1 cellular context compared by ENCODE assay signal in genomic region chr3:15042936-15043335, GRCh38.
TF ChIP-seq lines count a peak whose summit lies in the region.

No MANE protein-coding gene starts in this region.

TF ChIP-seq in K562, 482 proteins besides CTCF, POLR2A, EP300 and RAD21:
- TF ChIP-seq ETV1 (tag; conservative IDR thresholded peaks at IDR 0.05; ENCODE audit: low read depth) (peak; percentile 65; the same call in 1 of the 2 replicates), TEAD4 (IDR thresholded peaks at IDR 0.05; ENCODE audit: low read length) (peak; percentile 87), TEAD4 (CRISPR knock-in tag; IDR thresholded peaks at IDR 0.05; ENCODE audit: borderline replicate concordance) (no peak), TAL1 (IDR thresholded peaks at IDR 0.05) (peak; percentile 55; the same call in 1 of the 2 replicates), ARID1B (IDR thresholded peaks at IDR 0.05) (peak; percentile 67), SMAD4 (CRISPR knock-in tag; conservative IDR thresholded peaks at IDR 0.05) (peak; percentile 73), JUN (IDR thresholded peaks at IDR 0.05; ENCODE audit: borderline replicate concordance, low read depth, low read length) (no peak), JUN (CRISPR knock-in tag; IDR thresholded peaks at IDR 0.05; ENCODE audit: borderline replicate concordance) (no peak), ATF6 (CRISPR knock-in tag; IDR thresholded peaks at IDR 0.05) (no peak), HDAC1 (IDR thresholded peaks at IDR 0.05) (no peak), SMARCA4 (IDR thresholded peaks at IDR 0.05) (0 out of 2 replicates have a peak, but pooled peaks have one; percentile 21), TCF3 (CRISPR knock-in tag; IDR thresholded peaks at IDR 0.05) (peak; percentile 51; the same call in 1 of the 2 replicates), MAFG (tag; conservative IDR thresholded peaks at IDR 0.05) (peak; percentile 68), ASH1L (IDR thresholded peaks at IDR 0.05; ENCODE audit: borderline replicate concordance, low read depth, partially characterized antibody) (no peak), GTF2B (IDR thresholded peaks at IDR 0.05; ENCODE audit: extremely low read depth, insufficient read length) (no peak), SOX6 (IDR thresholded peaks at IDR 0.05) (peak; percentile 69), PTTG1 (tag; IDR thresholded peaks at IDR 0.05; ENCODE audit: low read depth) (no peak), GABPA (tag; conservative IDR thresholded peaks at IDR 0.05; ENCODE audit: low read depth) (0 out of 2 replicates have a peak, but pooled peaks have one; percentile 16), CBFA2T3 (IDR thresholded peaks at IDR 0.05) (peak; percentile 72), POLR2AphosphoS2 (IDR thresholded peaks at IDR 0.05; ENCODE audit: low read length) (0 out of 2 replicates have a peak, but pooled peaks have one; percentile 26), C11orf30 (IDR thresholded peaks at IDR 0.05; ENCODE audit: low read depth) (peak; percentile 67), SMARCE1 (IDR thresholded peaks at IDR 0.05) (0 out of 2 replicates have a peak, but pooled peaks have one; percentile 20), ZNF316 (IDR thresholded peaks at IDR 0.05) (peak; percentile 81), NCOR1 (IDR thresholded peaks at IDR 0.05) (peak; percentile 50; the same call in 1 of the 2 replicates), CBFA2T2 (conservative IDR thresholded peaks at IDR 0.05) (peak; percentile 27)
